In the genomic region with DNA sequence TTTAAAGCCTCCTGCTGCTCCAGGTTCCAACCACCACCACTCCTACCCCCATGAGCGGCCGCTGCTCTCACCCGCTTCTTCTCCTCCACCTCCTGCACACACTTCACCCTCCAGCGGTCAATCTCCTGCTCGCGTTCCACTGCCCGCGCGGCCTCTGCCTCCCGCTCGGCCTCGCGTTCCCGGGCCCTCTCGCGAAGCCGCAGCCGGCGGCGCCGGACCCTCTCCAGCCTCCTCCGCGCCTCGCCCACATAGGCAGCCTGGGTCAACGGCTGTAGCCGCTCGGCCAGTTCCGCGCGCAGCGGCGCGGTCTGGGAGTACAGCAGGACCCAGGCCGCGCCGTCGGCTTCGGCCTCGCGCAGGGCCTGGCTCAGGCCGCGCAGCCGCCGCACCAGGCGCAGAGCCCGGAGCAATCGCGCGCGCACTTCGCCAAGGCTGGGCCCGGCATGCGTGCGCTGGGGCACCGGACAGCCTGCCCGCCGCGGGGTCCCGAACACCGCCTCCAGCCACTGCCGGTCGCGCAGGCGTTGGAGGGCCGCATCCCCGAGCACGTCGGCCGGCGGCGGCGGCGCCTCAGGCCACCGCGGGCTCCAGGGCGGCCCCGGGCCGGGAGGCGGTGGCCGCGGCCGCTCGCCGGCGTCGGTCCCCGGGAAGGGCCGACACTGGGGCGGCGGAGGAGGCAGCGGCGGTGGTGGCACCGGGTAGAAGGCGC, we compare ENCODE assay signal across 8 cellular contexts. TPM values are rescaled to one million over a fixed set of nuclear protein-coding genes. Genes with fewer than 3 reads are reported as not detected.
DNase-seq lines count a peak whose midpoint lies in the region; ATAC-seq, FAIRE-seq and TF ChIP-seq lines count a peak whose summit lies in the region.

No MANE protein-coding gene starts in this region.

- H3K27me3 ChIP-seq in PC-9 (ENCODE audit: insufficient read depth, low read depth) (no peaks in the 10 kb centered on the region), astrocyte (ENCODE audit: insufficient read depth, low read length) (no peaks in the 10 kb centered on the region), hepatocyte (no peaks in the 10 kb centered on the region), sigmoid colon (no peaks in the 10 kb centered on the region)

- H3K79me2 ChIP-seq in PC-9 (ENCODE audit: low read depth) (peaks cover 22% of the 10 kb centered on the region), astrocyte (ENCODE audit: insufficient read depth, low read length) (peaks cover 40% of the 10 kb centered on the region), hepatocyte (peaks cover 39% of the 10 kb centered on the region)

- POLR2A ChIA-PET in PC-9 (lab: Charles Lee; ENCODE audit: unreplicated experiment), result interaction anchor here (0.5 kb wide), 1 partner anchor 143 kb away, joined by 5 read pairs; the partner anchor contains the start of gene SPG21

- peaks cover 4% of the 10 kb centered on the region for H3K4me1 Mint-ChIP-seq in astrocyte (ENCODE audit: low read depth, unreplicated experiment)

- TF ChIP-seq EP300 in sigmoid colon (IDR thresholded peaks at IDR 0.05), result no peak

- peak overlapping the region; percentile 47 for H3K27ac Mint-ChIP-seq in astrocyte (ENCODE audit: unreplicated experiment)

- H4K20me1 ChIP-seq in PC-9 (ENCODE audit: insufficient read depth) (0 out of 2 replicates have a peak, but pooled peaks cover 3% of the 10 kb centered on the region), astrocyte (ENCODE audit: insufficient read depth, low read length) (peaks cover 29% of the 10 kb centered on the region), hepatocyte (ENCODE audit: insufficient read depth, poor library complexity, severe bottlenecking) (peaks cover 27% of the 10 kb centered on the region)

- H3K9me3 Mint-ChIP-seq in astrocyte (ENCODE audit: unreplicated experiment), result peaks cover 17% of the 10 kb centered on the region

- H3K4me3 ChIP-seq in PC-9 (peak overlapping the region; percentile 78), astrocyte (ENCODE audit: insufficient read depth, low read depth, low read length) (peak overlapping the region; percentile 81), hepatocyte (peak overlapping the region; percentile 40), sigmoid colon (peak overlapping the region; percentile 80 to 97 (median 88))

- BruUV-seq in PC-9 (replicated peaks; lab: Mats Ljungman, UMichigan), result no TSS peak

- no peak for FAIRE-seq in astrocyte (lab: Jason Lieb, UNC)

- H3F3A ChIP-seq in PC-9 (ENCODE audit: insufficient read depth, low read depth), result no peaks in the 10 kb centered on the region

- H3K9me3 ChIP-seq in PC-9 (ENCODE audit: insufficient read depth, low read depth) (no peaks in the 10 kb centered on the region), astrocyte (ENCODE audit: insufficient read depth, low read depth, low read length) (no peaks in the 10 kb centered on the region), hepatocyte (ENCODE audit: low read depth) (no peaks in the 10 kb centered on the region), sigmoid colon (no peaks in the 10 kb centered on the region)

- TF ChIP-seq POLR2A in sigmoid colon (IDR thresholded peaks at IDR 0.05), result no peak

- WGBS in hepatocyte (ENCODE audit: low lambda C conversion rate, missing lambda C conversion rate), result 1% methylated on average over 93 of the region's 94 CpGs
- 0% methylated on average over 94 of the region's 94 CpGs for WGBS in sigmoid colon, 2 donors

- ATAC-seq in GM18858 (IDR thresholded peaks at IDR 0.05; ENCODE audit: unreplicated experiment), result peak; percentile 32
- ATAC-seq in HG03064 (IDR thresholded peaks at IDR 0.05; ENCODE audit: low read depth, unreplicated experiment), result peak; percentile 22

- H3K4me2 ChIP-seq in PC-9 (peak overlapping the region; percentile 83), astrocyte (ENCODE audit: low read length) (peak overlapping the region; percentile 95), hepatocyte (peak overlapping the region; percentile 79)

- H3K9ac ChIP-seq in astrocyte (ENCODE audit: low read length), result peak overlapping the region; percentile 85

- H2AFZ ChIP-seq in PC-9 (peak overlapping the region; percentile 60; the same call in 1 of the 2 replicates), astrocyte (ENCODE audit: low read depth, low read length) (peak overlapping the region; percentile 82), hepatocyte (peak overlapping the region; percentile 73)

- H3K4me3 Mint-ChIP-seq in astrocyte (ENCODE audit: unreplicated experiment), result peak overlapping the region; percentile 92

- peaks cover 16% of the 10 kb centered on the region for H3K36me3 Mint-ChIP-seq in astrocyte (ENCODE audit: low read depth, unreplicated experiment)

- H3K9me2 ChIP-seq in PC-9 (ENCODE audit: insufficient read depth) (no peaks in the 10 kb centered on the region), hepatocyte (replicated peaks; ENCODE audit: insufficient read depth) (no peaks in the 10 kb centered on the region)

- CTCF ChIA-PET in PC-9 (lab: Charles Lee), result interaction anchor here (0.6 kb wide), 1 partner anchor 446 kb away, joined by 3 read pairs; no protein-coding TSS in a partner anchor

- TF ChIP-seq CTCF in PC-9 (conservative IDR thresholded peaks at IDR 0.05) (no peak), astrocyte (IDR thresholded peaks at IDR 0.05; ENCODE audit: insufficient read depth, low read depth, low read length) (no peak), hepatocyte (IDR thresholded peaks at IDR 0.05; ENCODE audit: poor library complexity) (no peak), sigmoid colon (IDR thresholded peaks at IDR 0.05) (no peak)

- H3K27ac ChIP-seq in PC-9 (no peak overlapping the region), astrocyte (ENCODE audit: low read depth, low read length) (peak overlapping the region; percentile 64), hepatocyte (peak overlapping the region; percentile 95), sigmoid colon (peak overlapping the region; percentile 90 to 96 (median 90))

- no peaks in the 10 kb centered on the region for H3K27me3 Mint-ChIP-seq in astrocyte (ENCODE audit: low read depth, unreplicated experiment)

- H3K36me3 ChIP-seq in PC-9 (ENCODE audit: low read depth) (no peaks in the 10 kb centered on the region), astrocyte (ENCODE audit: insufficient read depth, low read length) (peaks cover 15% of the 10 kb centered on the region), hepatocyte (replicated peaks; ENCODE audit: insufficient read depth, low read depth) (no peaks in the 10 kb centered on the region), sigmoid colon (peaks cover 11 to 22% (median 12%) of the 10 kb centered on the region in 4 donors)

- 0 out of 2 replicates have a peak, but pooled peaks cover 5% of the 10 kb centered on the region for H3K4me1 ChIP-seq in PC-9 (replicated peaks; ENCODE audit: insufficient read depth)
- H3K4me1 ChIP-seq in astrocyte (ENCODE audit: insufficient read depth, low read length), result no peaks in the 10 kb centered on the region
- H3K4me1 ChIP-seq in hepatocyte (ENCODE audit: insufficient read depth), result peaks cover 6% of the 10 kb centered on the region
- peaks cover 0 to 32% (median 30%) of the 10 kb centered on the region in 4 donors for H3K4me1 ChIP-seq in sigmoid colon

- DNase-seq in AG08396 (ENCODE audit: low spot score), result peak; percentile 86
- peak; percentile 34 to 36 for DNase-seq in PC-9
- peak; percentile 51 for DNase-seq in astrocyte (ENCODE audit: low read depth)
- peak; percentile 74 for DNase-seq in hepatocyte (ENCODE audit: low spot score)
- no peak for DNase-seq in sigmoid colon
- no peak for DNase-seq in medulla oblongata (ENCODE audit: extremely low spot score)

- intact Hi-C loops in PC-9 (cut with micrococcal nuclease; ENCODE audit: unreplicated experiment) (no loop called here), sigmoid colon (cut with DNase I) (no loop called here)

RNA-seq across cellular contexts. Expression of gene PDCD7, which starts 0.6 kb away (rescaled TPM):
- total RNA-seq in PC-9 (2021) (29.1 and 31.4 TPM in 2 replicates), astrocyte (12.3 and 15.0 TPM in 2 replicates), hepatocyte (15.2 and 18.7 TPM in 2 replicates), sigmoid colon (10 to 100 TPM; 20.4 to 30.1 (median 25.4) TPM)
- polyA plus RNA-seq in hepatocyte (13.6 and 17.5 TPM in 2 replicates), sigmoid colon (10 to 100 TPM in 1 of 3 donors, 1 to 10 TPM in 2; 7.8 to 11.9 (median 7.9) TPM)

RNA-seq across cellular contexts. Expression of gene UBAP1L, which starts 18.0 kb away (rescaled TPM):
- total RNA-seq in PC-9 (2021) (2.5 and 3.1 TPM in 2 replicates), astrocyte (1.8 and 1.9 TPM in 2 replicates), hepatocyte (0.96 and 1.8 TPM in 2 replicates), sigmoid colon (1 to 10 TPM; 3.5 to 5.7 (median 5.1) TPM)
- polyA plus RNA-seq in hepatocyte (2.5 and 3.0 TPM in 2 replicates), sigmoid colon (1 to 10 TPM in 1 of 3 donors, under 1 TPM in 1, not detected in 1; 0.23 to 2.0 TPM)

RNA-seq across cellular contexts. Expression of gene CLPX, which starts 52.1 kb away (rescaled TPM):
- total RNA-seq in PC-9 (2021), result 41.0 and 44.1 TPM in 2 replicates
- 45.2 and 48.8 TPM in 2 replicates for total RNA-seq in astrocyte
- 53.4 and 53.5 TPM in 2 replicates for total RNA-seq in hepatocyte
- 20.0 and 33.8 TPM in 2 replicates for polyA plus RNA-seq in hepatocyte
- total RNA-seq in sigmoid colon, result 10 to 100 TPM; 39.9 to 71.4 (median 47.1) TPM
- 10 to 100 TPM; 16.4 to 22.2 (median 21.3) TPM for polyA plus RNA-seq in sigmoid colon

RNA-seq across cellular contexts. Expression of gene KBTBD13, which starts 56.4 kb away (rescaled TPM):
- total RNA-seq in PC-9 (2021), result not detected in 2 replicates
- total RNA-seq in astrocyte, result not detected in 2 replicates
- not detected in 2 replicates for total RNA-seq in hepatocyte
- 0.10 and 0.56 TPM in 2 replicates for polyA plus RNA-seq in hepatocyte
- not detected for total RNA-seq in sigmoid colon
- under 1 TPM in 1 of 3 donors, not detected in 2; 0.03 TPM for polyA plus RNA-seq in sigmoid colon

Comparison
In these comparisons a context has a peak if more than half of its experiments do, and no peak if none do; other contexts are left out.
1. DNase-seq: peak in AG08396 (single experiment), PC-9 (2 of 2), astrocyte (single experiment) and hepatocyte (single experiment); none in sigmoid colon (single experiment) and medulla oblongata (single experiment).
2. Peak in every context shown above with its lines, with median percentiles within 50 percentile points of each other: H2AFZ ChIP-seq, H3K4me2 ChIP-seq and H3K4me3 ChIP-seq.